Comparison of ENCODE assay signal across 11 cellular contexts in genomic region chr15:75369897-75370581, GRCh38. TPM values are rescaled to one million over a fixed set of nuclear protein-coding genes. Genes with fewer than 3 reads are reported as not detected.
DNase-seq lines count a peak whose midpoint lies in the region; ATAC-seq, FAIRE-seq and TF ChIP-seq lines count a peak whose summit lies in the region.
"Had no signal": no experiment of that assay in that cellular context is flagged by ENCODE, and none has a peak within 500 bp of the region (broad histone marks: within the 10 kb centered on the region; RNA-seq: fewer than 3 reads in every experiment).

No MANE protein-coding gene starts in this region.

- TF ChIP-seq CTCF in DND-41 (IDR thresholded peaks at IDR 0.05; ENCODE audit: borderline replicate concordance, extremely low read depth, low read length, poor library complexity, severe bottlenecking) (no peak), NB4 (IDR thresholded peaks at IDR 0.05; ENCODE audit: low read depth, low read length) (no peak), chondrocyte (IDR thresholded peaks at IDR 0.05) (no peak), neural progenitor cell (IDR thresholded peaks at IDR 0.05) (no peak)

- H3K4me1 ChIP-seq in DND-41 (ENCODE audit: insufficient read depth, low read length), result peaks cover 31% of the 10 kb centered on the region
- peaks cover 9% of the 10 kb centered on the region for H3K4me1 ChIP-seq in neural progenitor cell

- H3K4me1 Mint-ChIP-seq in chondrocyte (ENCODE audit: low read depth) (peaks cover 23% of the 10 kb centered on the region), neural progenitor cell (peaks cover 15% of the 10 kb centered on the region)

- peak overlapping the region; percentile 97; the same call in 1 of the 2 replicates for H3K9ac ChIP-seq in DND-41 (ENCODE audit: low read depth, low read length)
- no peak overlapping the region for H3K9ac ChIP-seq in neural progenitor cell

- H2AFZ ChIP-seq in DND-41 (ENCODE audit: low read depth, low read length), result no peak overlapping the region
- no peak overlapping the region for H2AFZ ChIP-seq in neural progenitor cell (replicated peaks)

- H3K36me3 ChIP-seq in DND-41 (ENCODE audit: insufficient read depth, low read length), result peaks cover 66% of the 10 kb centered on the region
- H3K36me3 ChIP-seq in neural progenitor cell, result peaks cover 15% of the 10 kb centered on the region

- no peak for FAIRE-seq in RCC 7860 (lab: Jason Lieb, UNC)

- H3K4me3 ChIP-seq in DND-41 (ENCODE audit: low read depth in 1 of 2, low read length in 2 of 2) (peak overlapping the region in 1 of 2 experiments; percentile 95; a peak in 2 of 4 replicates), NB4 (ENCODE audit: low read depth, low read length) (peak overlapping the region; percentile 84), neural progenitor cell (no peak overlapping the region)

- H4K20me1 ChIP-seq in DND-41 (ENCODE audit: insufficient read depth, low read length) (peaks cover 19% of the 10 kb centered on the region), neural progenitor cell (ENCODE audit: low read depth) (peaks cover 34% of the 10 kb centered on the region)

- H3K27ac ChIP-seq in DND-41 (ENCODE audit: low read length) (no peak overlapping the region), neural progenitor cell (peak overlapping the region; percentile 29)

- ATAC-seq in DND-41 (ENCODE audit: insufficient read depth, low read depth) (no peak), HG02759 (IDR thresholded peaks at IDR 0.05; ENCODE audit: unreplicated experiment) (no peak), HG02678 (IDR thresholded peaks at IDR 0.05; ENCODE audit: unreplicated experiment) (no peak)

- H3K4me2 ChIP-seq in DND-41 (ENCODE audit: insufficient read depth, low read length) (peak overlapping the region; percentile 81; the same call in 1 of the 2 replicates), neural progenitor cell (peak overlapping the region; percentile 87)

- H3K79me2 ChIP-seq in DND-41 (ENCODE audit: insufficient read depth, low read length) (peaks cover 22% of the 10 kb centered on the region), neural progenitor cell (ENCODE audit: low read depth) (peaks cover 24% of the 10 kb centered on the region)

- H3K4me3 Mint-ChIP-seq in chondrocyte (ENCODE audit: unreplicated experiment) (peak overlapping the region; percentile 85), neural progenitor cell (peak overlapping the region; percentile 89)

- H3K27me3 ChIP-seq in DND-41 (ENCODE audit: insufficient read depth, low read length, poor library complexity) (no peaks in the 10 kb centered on the region), neural progenitor cell (no peaks in the 10 kb centered on the region)
- H3K27me3 ChIP-seq: right atrium auricular region had no signal

- H3K9me3 ChIP-seq in DND-41 (ENCODE audit: insufficient read depth, low read length, severe bottlenecking) (no peaks in the 10 kb centered on the region), neural progenitor cell (ENCODE audit: low read depth) (no peaks in the 10 kb centered on the region)
- H3K9me3 ChIP-seq: right atrium auricular region had no signal

- H3K36me3 Mint-ChIP-seq in chondrocyte (ENCODE audit: low read depth) (peaks cover 12% of the 10 kb centered on the region), neural progenitor cell (peaks cover 12% of the 10 kb centered on the region)

- DNase-seq in DND-41 (no peak), NB4 (ENCODE audit: low read depth) (no peak), chondrocyte (ENCODE audit: low spot score) (no peak), neural progenitor cell (ENCODE audit: low spot score) (no peak), RCC 7860 (ENCODE audit: low spot score) (no peak)
- no peak for DNase-seq in stimulated activated CD4-positive, alpha-beta T cell treated with anti-CD3 and anti-CD28 coated beads, Interleukin-4, amount 100 ng/mL, for 1 hour
- DNase-seq: activated effector memory CD4-positive, alpha-beta T cell treated with Interleukin-2 at 50 U/mL for 16 hours had no signal

- H3F3A ChIP-seq in neural progenitor cell (ENCODE audit: low read depth), result peaks cover 38% of the 10 kb centered on the region

- TF ChIP-seq POLR2A in NB4 (IDR thresholded peaks at IDR 0.05; ENCODE audit: extremely low read depth, insufficient read length), result no peak

- H3K27ac Mint-ChIP-seq in chondrocyte (ENCODE audit: unreplicated experiment), result peak overlapping the region; percentile 95
- H3K27ac Mint-ChIP-seq in neural progenitor cell, result peak overlapping the region; percentile 38

- H3K27me3 Mint-ChIP-seq in chondrocyte (ENCODE audit: low read depth) (no peaks in the 10 kb centered on the region), neural progenitor cell (ENCODE audit: insufficient read depth, low read depth) (peaks cover 2% of the 10 kb centered on the region)

- H3K9me3 Mint-ChIP-seq in chondrocyte (ENCODE audit: low read depth) (no peaks in the 10 kb centered on the region), neural progenitor cell (no peaks in the 10 kb centered on the region)

RNA-seq across cellular contexts. Expression of gene MAN2C1, which starts 1.6 kb away (rescaled TPM):
- total RNA-seq in chondrocyte (105 to 158 TPM (median 109 TPM) in 3 replicates), neural progenitor cell (ENCODE audit: low replicate concordance) (76.8 and 164 TPM in 2 replicates)

RNA-seq across cellular contexts. Expression of gene NEIL1, which starts 23.2 kb away (rescaled TPM):
- total RNA-seq in chondrocyte (20.6 to 25.1 TPM (median 22.0 TPM) in 3 replicates), neural progenitor cell (ENCODE audit: low replicate concordance) (11.2 and 30.1 TPM in 2 replicates)
- total RNA-seq: HT1080 had no signal

RNA-seq across cellular contexts. Expression of gene COMMD4, which starts 34.2 kb away (rescaled TPM):
- total RNA-seq in chondrocyte (69.8 to 85.9 TPM (median 77.6 TPM) in 3 replicates), neural progenitor cell (ENCODE audit: low replicate concordance) (36.4 and 72.6 TPM in 2 replicates)
